Comparison of ENCODE assay signal across 8 cellular contexts in genomic region chr11:313787-314547, GRCh38. TPM values are rescaled to one million over a fixed set of nuclear protein-coding genes. Genes with fewer than 3 reads are reported as not detected.
DNase-seq lines count a peak whose midpoint lies in the region; ATAC-seq and TF ChIP-seq lines count a peak whose summit lies in the region.

Gene IFITM1 (plus strand): TSS chr11:314040. CDS start chr11:314171, 131 bp downstream.

- no peak for ATAC-seq in GM19328 (IDR thresholded peaks at IDR 0.05; ENCODE audit: unreplicated experiment)

- peak within 1 kb of the TSS; percentile 93 for H3K4me3 Mint-ChIP-seq in activated T-helper 1 cell treated with anti-CD3 and anti-CD28 coated beads, Interleukin-12 subunit alpha, Interleukin-12 subunit beta, Interleukin-2, Interleukin-4 antibody, amounts not matched to agents 30 ng/mL and 10 ng/mL and 1 ng/mL, durations not matched to agents 14 hours and 24 hours and 36 hours

- POLR2A ChIA-PET in AG04449 (lab: Yijun Ruan, JAX) = no interaction called here

- H3K27me3 ChIP-seq in neutrophil = peaks cover 22% of the 10 kb centered on the region

- H3K27me3 Mint-ChIP-seq in activated T-helper 1 cell treated with anti-CD3 and anti-CD28 coated beads, Interleukin-12 subunit alpha, Interleukin-12 subunit beta, Interleukin-2, Interleukin-4 antibody, amounts not matched to agents 30 ng/mL and 10 ng/mL and 1 ng/mL, durations not matched to agents 14 hours and 24 hours and 36 hours (ENCODE audit: insufficient read depth) = no peaks in the 10 kb centered on the region

- peak within 1 kb of the TSS; percentile 96 for H3K27ac Mint-ChIP-seq in activated T-helper 1 cell treated with anti-CD3 and anti-CD28 coated beads, Interleukin-12 subunit alpha, Interleukin-12 subunit beta, Interleukin-2, Interleukin-4 antibody, amounts not matched to agents 30 ng/mL and 10 ng/mL and 1 ng/mL, durations not matched to agents 14 hours and 24 hours and 36 hours

- H3K9me3 ChIP-seq in neutrophil = no peaks in the 10 kb centered on the region

- CTCF ChIA-PET in AG04449 (lab: Yijun Ruan, JAX) = interaction anchor here (2.2 to 4.5 kb wide), 2 partner anchors 8 to 135 kb away, joined by 5 to 45 read pairs; partner anchors contain the start of gene IFITM2

- in situ Hi-C loops in GM18951 (cut with MboI; ENCODE audit: low sequenced_read_pairs, unreplicated experiment) = no loop called here

- peaks cover 44% of the 10 kb centered on the region for H3K4me1 Mint-ChIP-seq in activated T-helper 1 cell treated with anti-CD3 and anti-CD28 coated beads, Interleukin-12 subunit alpha, Interleukin-12 subunit beta, Interleukin-2, Interleukin-4 antibody, amounts not matched to agents 30 ng/mL and 10 ng/mL and 1 ng/mL, durations not matched to agents 14 hours and 24 hours and 36 hours (ENCODE audit: low read depth)

- H3K4me1 ChIP-seq in neutrophil (ENCODE audit: control insufficient read depth in 1 of 2, insufficient read depth in 1 of 2, low read depth in 1 of 2, low read length in 1 of 2) = peaks cover 52 to 68% of the 10 kb centered on the region in 2 experiments

- H3K36me3 ChIP-seq in neutrophil = peaks cover 34% of the 10 kb centered on the region

- intact Hi-C loops in activated T-helper 1 cell treated with anti-CD3 and anti-CD28 coated beads, Interleukin-12 subunit alpha, Interleukin-12 subunit beta, Interleukin-2, Interleukin-4 antibody, amounts not matched to agents 30 ng/mL and 10 ng/mL and 1 ng/mL, durations not matched to agents 14 hours and 24 hours and 36 hours (cut with micrococcal nuclease) = loop anchor here (2.0 to 5.0 kb wide), 3 partner anchors 41 to 103 kb away; partner anchors contain the start of genes PSMD13 and SIRT3

- peak within 1 kb of the TSS; percentile 95 for H3K27ac ChIP-seq in neutrophil

- H3K4me3 ChIP-seq in AG04449 (ENCODE audit: low read depth, low read length) = peak within 1 kb of the TSS; percentile 64
- peak within 1 kb of the TSS; percentile 84 for H3K4me3 ChIP-seq in fibroblast of the aortic adventitia (ENCODE audit: low read depth, low read length)
- H3K4me3 ChIP-seq in neutrophil (ENCODE audit: low read depth in 1 of 2, low read length in 1 of 2) = peak within 1 kb of the TSS; percentile 80 to 98

- peaks cover 27% of the 10 kb centered on the region for H3K36me3 Mint-ChIP-seq in activated T-helper 1 cell treated with anti-CD3 and anti-CD28 coated beads, Interleukin-12 subunit alpha, Interleukin-12 subunit beta, Interleukin-2, Interleukin-4 antibody, amounts not matched to agents 30 ng/mL and 10 ng/mL and 1 ng/mL, durations not matched to agents 14 hours and 24 hours and 36 hours (ENCODE audit: low read depth)

- peak; percentile 93 for TF ChIP-seq POLR2A in GM18951 (IDR thresholded peaks at IDR 0.05; ENCODE audit: extremely low read depth, insufficient read depth, insufficient read length)

- TF ChIP-seq CTCF in AG04449 (IDR thresholded peaks at IDR 0.05; ENCODE audit: insufficient read depth, low read length, missing control alignments) (no peak), fibroblast of the aortic adventitia (IDR thresholded peaks at IDR 0.05; ENCODE audit: insufficient read depth, low read length) (no peak), neutrophil (IDR thresholded peaks at IDR 0.05) (peak; percentile 11)

- DNase-seq in AG04449 (ENCODE audit: low read depth, low spot score) (peak; percentile 31), Kasumi-1 (lab: John Stamatoyannopoulos, UW) (peak; percentile 95), fibroblast of the aortic adventitia (ENCODE audit: low read depth) (peak; percentile 91), DMS79 (lab: John Stamatoyannopoulos, UW) (no peak)
- DNase-seq in activated T-helper 1 cell treated with anti-CD3 and anti-CD28 coated beads, Interleukin-12 subunit alpha, Interleukin-12 subunit beta, Interleukin-2, Interleukin-4 antibody, amounts not matched to agents 30 ng/mL and 10 ng/mL and 1 ng/mL, durations not matched to agents 14 hours and 24 hours and 36 hours (ENCODE audit: low spot score) = peak; percentile 64

- no peaks in the 10 kb centered on the region for H3K9me3 Mint-ChIP-seq in activated T-helper 1 cell treated with anti-CD3 and anti-CD28 coated beads, Interleukin-12 subunit alpha, Interleukin-12 subunit beta, Interleukin-2, Interleukin-4 antibody, amounts not matched to agents 30 ng/mL and 10 ng/mL and 1 ng/mL, durations not matched to agents 14 hours and 24 hours and 36 hours

RNA-seq across cellular contexts. Expression of gene IFITM1, which starts in this region (rescaled TPM):
- 208 and 214 TPM in 2 replicates for total RNA-seq in activated T-helper 1 cell treated with anti-CD3 and anti-CD28 coated beads, Interleukin-12 subunit alpha, Interleukin-12 subunit beta, Interleukin-2, Interleukin-4 antibody, amounts not matched to agents 30 ng/mL and 10 ng/mL and 1 ng/mL, durations not matched to agents 14 hours and 24 hours and 36 hours
- total RNA-seq in fibroblast of the aortic adventitia (ENCODE audit: low replicate concordance) = 20.9 and 24.2 TPM in 2 replicates
